In genomic region chr11:75812542-75813040, GRCh38 we compare ENCODE assay signal across 1 cellular context.
TF ChIP-seq lines count a peak whose summit lies in the region.

No MANE protein-coding gene starts in this region.

TF ChIP-seq in GM12878, 131 proteins besides CTCF, POLR2A, EP300 and RAD21:
- TF ChIP-seq JUND (IDR thresholded peaks at IDR 0.05; ENCODE audit: low read depth, low read length) (no peak), KLF5 (IDR thresholded peaks at IDR 0.05; ENCODE audit: partially characterized antibody) (no peak), CBX3 (IDR thresholded peaks at IDR 0.05; ENCODE audit: borderline replicate concordance, low read depth) (no peak), ZNF687 (IDR thresholded peaks at IDR 0.05) (0 out of 2 replicates have a peak, but pooled peaks have one; percentile 26), BMI1 (IDR thresholded peaks at IDR 0.05; ENCODE audit: borderline replicate concordance) (no peak), E2F8 (IDR thresholded peaks at IDR 0.05; ENCODE audit: low read depth, partially characterized antibody) (no peak), MYB (IDR thresholded peaks at IDR 0.05; ENCODE audit: borderline replicate concordance, low read depth, low read length) (no peak), RELA (IDR thresholded peaks at IDR 0.05; ENCODE audit: borderline replicate concordance, partially characterized antibody) (no peak), ELK1 (IDR thresholded peaks at IDR 0.05; ENCODE audit: low read depth, low read length) (no peak), ZBTB33 (IDR thresholded peaks at IDR 0.05) (no peak), NR2C2 (IDR thresholded peaks at IDR 0.05; ENCODE audit: borderline replicate concordance, control insufficient read depth, insufficient read length, low read depth) (no peak), CHD2 (IDR thresholded peaks at IDR 0.05; ENCODE audit: borderline replicate concordance, low read depth, low read length) (no peak), BCLAF1 (IDR thresholded peaks at IDR 0.05) (no peak), DPF2 (IDR thresholded peaks at IDR 0.05) (no peak), MEF2B (IDR thresholded peaks at IDR 0.05; ENCODE audit: partially characterized antibody, poor library complexity, severe bottlenecking) (peak; percentile 6), CREB1 (IDR thresholded peaks at IDR 0.05; ENCODE audit: low read depth) (no peak), MLLT1 (IDR thresholded peaks at IDR 0.05) (no peak)
